Comparison of ENCODE assay signal across 22 cellular contexts in genomic region chrX:15505104-15505503, GRCh38. TPM values are rescaled to one million over a fixed set of nuclear protein-coding genes. Genes with fewer than 3 reads are reported as not detected.
DNase-seq lines count a peak whose midpoint lies in the region; ATAC-seq, FAIRE-seq and TF ChIP-seq lines count a peak whose summit lies in the region.
"Had no signal": no experiment of that assay in that cellular context is flagged by ENCODE, and none has a peak within 500 bp of the region (broad histone marks: within the 10 kb centered on the region; RNA-seq: fewer than 3 reads in every experiment).

No MANE protein-coding gene starts in this region.

- H3K9me3 Mint-ChIP-seq in MCF 10A (ENCODE audit: unreplicated experiment), result no peaks in the 10 kb centered on the region
- no peaks in the 10 kb centered on the region for H3K9me3 Mint-ChIP-seq in activated naive CD8-positive, alpha-beta T cell treated with anti-CD3 and anti-CD28 coated beads, Interleukin-2, amount 50 U/mL, for 24 hours
- H3K9me3 Mint-ChIP-seq: CD8-positive, alpha-beta T cell had no signal

- no peaks in the 10 kb centered on the region for H3K9me2 ChIP-seq in PC-3 (replicated peaks; ENCODE audit: low read length)

- H3K4me3 ChIP-seq in breast epithelium (no peak overlapping the region), PC-3 (ENCODE audit: low read length) (no peak overlapping the region), bronchial epithelial cell (ENCODE audit: low read depth, low read length) (no peak overlapping the region), neutrophil (ENCODE audit: low read depth in 1 of 2, low read length in 1 of 2) (peak overlapping the region in 1 of 2 experiments; percentile 15)
- H3K4me3 ChIP-seq: BLaER1, GM12878 had no signal

- no peaks in the 10 kb centered on the region for H3K4me1 ChIP-seq in breast epithelium
- peaks cover 4% of the 10 kb centered on the region; the same call in 1 of the 2 replicates for H3K4me1 ChIP-seq in PC-3 (ENCODE audit: insufficient read depth, low read length)
- H3K4me1 ChIP-seq in neutrophil (ENCODE audit: control insufficient read depth in 1 of 2, insufficient read depth in 1 of 2, low read depth in 1 of 2, low read length in 1 of 2), result peaks cover 47 to 68% of the 10 kb centered on the region in 2 experiments
- H3K4me1 ChIP-seq: BLaER1 had no signal

- CTCF ChIA-PET in MCF 10A (lab: Yijun Ruan, JAX) (interaction anchor here (0.7 to 10.5 kb wide), 3 partner anchors 12 to 61 kb away, joined by 3 to 119 read pairs (median 3); partner anchors contain the start of gene PIR), PC-3 (lab: Charles Lee) (no interaction called here)

- H3K4me1 Mint-ChIP-seq in MCF 10A (ENCODE audit: insufficient read depth, unreplicated experiment), result no peaks in the 10 kb centered on the region
- H3K4me1 Mint-ChIP-seq in activated naive CD8-positive, alpha-beta T cell treated with anti-CD3 and anti-CD28 coated beads, Interleukin-2, amount 50 U/mL, for 24 hours, result no peaks in the 10 kb centered on the region

- H3K9me3 ChIP-seq in breast epithelium (no peaks in the 10 kb centered on the region), PC-3 (ENCODE audit: low read length) (no peaks in the 10 kb centered on the region), neutrophil (no peaks in the 10 kb centered on the region)
- H3K9me3 ChIP-seq: BLaER1 had no signal

- H3K4me2 ChIP-seq in PC-3 (ENCODE audit: low read length), result no peak overlapping the region
- H3K4me2 ChIP-seq: BLaER1 had no signal

- intact Hi-C loops in MCF 10A (cut with micrococcal nuclease), result no loop called here
- intact Hi-C loops in breast epithelium (cut with DNase I; ENCODE audit: low total_unique reads), result no loop called here
- intact Hi-C loops in PC-3 (cut with micrococcal nuclease), result no loop called here

- DNase-seq in MCF 10A (ENCODE audit: unreplicated experiment) (peak; percentile 42), breast epithelium (ENCODE audit: low spot score in 2 of 2) (no peak), PC-3 (peak; percentile 7), bronchial epithelial cell (ENCODE audit: low read depth) (peak; percentile 81), dedifferentiated amniotic fluid mesenchymal stem cell (ENCODE audit: extremely low spot score) (no peak)
- no peak for DNase-seq in activated naive CD8-positive, alpha-beta T cell treated with anti-CD3 and anti-CD28 coated beads, Interleukin-2, amount 50 U/mL, for 24 hours
- DNase-seq: CD8-positive, alpha-beta T cell; DND-41; KG1; MM.1S; NCI-H1105; NCI-H1694; NCI-H510A treated with DMSO at 0.1 percent for 48 hours; NCI-H82 had no signal

- H3K9ac ChIP-seq in PC-3 (ENCODE audit: low read length), result no peak overlapping the region
- H3K9ac ChIP-seq: BLaER1 had no signal

- TF ChIP-seq POLR2A in breast epithelium (IDR thresholded peaks at IDR 0.05), result no peak

- H3K27me3 ChIP-seq in breast epithelium, result peaks cover 0 to 58% of the 10 kb centered on the region in 2 donors
- no peaks in the 10 kb centered on the region for H3K27me3 ChIP-seq in PC-3 (ENCODE audit: low read length)
- H3K27me3 ChIP-seq in bronchial epithelial cell (ENCODE audit: control insufficient read depth, insufficient read depth, low read length), result no peaks in the 10 kb centered on the region
- H3K27me3 ChIP-seq in neutrophil, result no peaks in the 10 kb centered on the region

- TF ChIP-seq CTCF in MCF 10A (IDR thresholded peaks at IDR 0.05; ENCODE audit: unreplicated experiment), result no peak
- no peak for TF ChIP-seq CTCF in breast epithelium (IDR thresholded peaks at IDR 0.05)
- no peak for TF ChIP-seq CTCF in PC-3 (conservative IDR thresholded peaks at IDR 0.05; ENCODE audit: low read depth, low read length)
- no peak for TF ChIP-seq CTCF in bronchial epithelial cell (IDR thresholded peaks at IDR 0.05; ENCODE audit: insufficient read depth, low read length, severe bottlenecking)
- no peak for TF ChIP-seq CTCF in neutrophil (IDR thresholded peaks at IDR 0.05)

- peaks cover 50% of the 10 kb centered on the region for H3K27me3 Mint-ChIP-seq in MCF 10A (ENCODE audit: insufficient read depth, unreplicated experiment)
- H3K27me3 Mint-ChIP-seq in activated naive CD8-positive, alpha-beta T cell treated with anti-CD3 and anti-CD28 coated beads, Interleukin-2, amount 50 U/mL, for 24 hours, result peaks cover 2% of the 10 kb centered on the region

- no peaks in the 10 kb centered on the region for H3K36me3 ChIP-seq in breast epithelium
- no peaks in the 10 kb centered on the region for H3K36me3 ChIP-seq in PC-3 (ENCODE audit: low read depth, low read length)
- no peaks in the 10 kb centered on the region for H3K36me3 ChIP-seq in bronchial epithelial cell (ENCODE audit: control insufficient read depth, insufficient read depth, low read length)
- H3K36me3 ChIP-seq in neutrophil, result peaks cover 19% of the 10 kb centered on the region
- H3K36me3 ChIP-seq: BLaER1 had no signal

- no peaks in the 10 kb centered on the region for H3F3A ChIP-seq in PC-3 (ENCODE audit: low read length, unreplicated experiment)

- H3K4me3 Mint-ChIP-seq in MCF 10A (ENCODE audit: unreplicated experiment), result no peak overlapping the region
- no peak overlapping the region for H3K4me3 Mint-ChIP-seq in activated naive CD8-positive, alpha-beta T cell treated with anti-CD3 and anti-CD28 coated beads, Interleukin-2, amount 50 U/mL, for 24 hours
- H3K4me3 Mint-ChIP-seq: CD8-positive, alpha-beta T cell had no signal

- no peaks in the 10 kb centered on the region for H3K79me2 ChIP-seq in PC-3 (ENCODE audit: low read length)

- H3K27ac ChIP-seq in breast epithelium (no peak overlapping the region), PC-3 (ENCODE audit: low read length) (no peak overlapping the region), neutrophil (peak overlapping the region; percentile 78)
- H3K27ac ChIP-seq: BLaER1 had no signal

- no peaks in the 10 kb centered on the region for H4K20me1 ChIP-seq in PC-3 (ENCODE audit: low read length)

- no peak for FAIRE-seq in bronchial epithelial cell (lab: Jason Lieb, UNC)
- FAIRE-seq: D721Med, G401.6, GM12878 had no signal

- peak; percentile 31; the same call in 1 of the 2 replicates for ATAC-seq in PC-3
- ATAC-seq in GM19452 (IDR thresholded peaks at IDR 0.05; ENCODE audit: unreplicated experiment), result no peak
- no peak for ATAC-seq in activated naive CD8-positive, alpha-beta T cell treated with anti-CD3 and anti-CD28 coated beads, Interleukin-2, amount 50 U/mL, for 24 hours
- ATAC-seq: CD8-positive, alpha-beta T cell; GM12878; HCT116 had no signal

- no peak overlapping the region for H2AFZ ChIP-seq in PC-3 (ENCODE audit: low read length)

- H3K36me3 Mint-ChIP-seq in MCF 10A (ENCODE audit: insufficient read depth, unreplicated experiment), result no peaks in the 10 kb centered on the region
- H3K36me3 Mint-ChIP-seq in activated naive CD8-positive, alpha-beta T cell treated with anti-CD3 and anti-CD28 coated beads, Interleukin-2, amount 50 U/mL, for 24 hours (ENCODE audit: low read depth), result no peaks in the 10 kb centered on the region
- H3K36me3 Mint-ChIP-seq: CD8-positive, alpha-beta T cell had no signal

- BruUV-seq in MCF 10A (replicated peaks; lab: Mats Ljungman, UMichigan), result no TSS peak
- BruUV-seq in PC-3 (replicated peaks; lab: Mats Ljungman, UMichigan), result no TSS peak

- peak overlapping the region; percentile 26 for H3K27ac Mint-ChIP-seq in MCF 10A (ENCODE audit: low read depth, unreplicated experiment)
- no peak overlapping the region for H3K27ac Mint-ChIP-seq in activated naive CD8-positive, alpha-beta T cell treated with anti-CD3 and anti-CD28 coated beads, Interleukin-2, amount 50 U/mL, for 24 hours
- H3K27ac Mint-ChIP-seq: CD8-positive, alpha-beta T cell had no signal

- POLR2A ChIA-PET in MCF 10A (lab: Yijun Ruan, JAX), result interaction anchor here (0.6 to 1.7 kb wide), 6 partner anchors 9 to 168 kb away, joined by 3 to 9 read pairs (median 3); no protein-coding TSS in a partner anchor
- POLR2A ChIA-PET in PC-3 (lab: Charles Lee; ENCODE audit: unreplicated experiment), result no interaction called here

RNA-seq across cellular contexts. Expression of gene BMX, which starts 4.5 kb away (rescaled TPM):
- total RNA-seq in MCF 10A (2022), result not detected in 2 replicates
- total RNA-seq in breast epithelium, result 1 to 10 TPM; 2.3 to 4.2 (median 3.9) TPM
- not detected in 2 replicates for total RNA-seq in PC-3 (2014; rRNA removed)
- total RNA-seq in bronchial epithelial cell, result not detected in 2 replicates
- total RNA-seq: A172; CD8-positive, alpha-beta T cell; GM12878 had no signal

RNA-seq across cellular contexts. Expression of gene PIR, which starts 12.0 kb away (rescaled TPM):
- 8.2 and 10.3 TPM in 2 replicates for total RNA-seq in MCF 10A (2022)
- 10 to 100 TPM; 11.6 to 20.6 (median 14.4) TPM for total RNA-seq in breast epithelium
- total RNA-seq in PC-3 (2014; rRNA removed), result 48.6 and 50.8 TPM in 2 replicates
- total RNA-seq in bronchial epithelial cell, result 23.7 and 35.8 TPM in 2 replicates
- total RNA-seq: CD8-positive, alpha-beta T cell had no signal

Comparison
In these comparisons a context has a peak if more than half of its experiments do, and no peak if none do; other contexts are left out.
1. DNase-seq: peak in MCF 10A (single experiment), PC-3 (single experiment) and bronchial epithelial cell (single experiment); none in breast epithelium (0 of 2), activated naive CD8-positive, alpha-beta T cell treated with anti-CD3 and anti-CD28 coated beads, Interleukin-2, amount 50 U/mL, for 24 hours (single experiment) and dedifferentiated amniotic fluid mesenchymal stem cell (single experiment).